15 cellular contexts compared by ENCODE assay signal in the genomic region with DNA sequence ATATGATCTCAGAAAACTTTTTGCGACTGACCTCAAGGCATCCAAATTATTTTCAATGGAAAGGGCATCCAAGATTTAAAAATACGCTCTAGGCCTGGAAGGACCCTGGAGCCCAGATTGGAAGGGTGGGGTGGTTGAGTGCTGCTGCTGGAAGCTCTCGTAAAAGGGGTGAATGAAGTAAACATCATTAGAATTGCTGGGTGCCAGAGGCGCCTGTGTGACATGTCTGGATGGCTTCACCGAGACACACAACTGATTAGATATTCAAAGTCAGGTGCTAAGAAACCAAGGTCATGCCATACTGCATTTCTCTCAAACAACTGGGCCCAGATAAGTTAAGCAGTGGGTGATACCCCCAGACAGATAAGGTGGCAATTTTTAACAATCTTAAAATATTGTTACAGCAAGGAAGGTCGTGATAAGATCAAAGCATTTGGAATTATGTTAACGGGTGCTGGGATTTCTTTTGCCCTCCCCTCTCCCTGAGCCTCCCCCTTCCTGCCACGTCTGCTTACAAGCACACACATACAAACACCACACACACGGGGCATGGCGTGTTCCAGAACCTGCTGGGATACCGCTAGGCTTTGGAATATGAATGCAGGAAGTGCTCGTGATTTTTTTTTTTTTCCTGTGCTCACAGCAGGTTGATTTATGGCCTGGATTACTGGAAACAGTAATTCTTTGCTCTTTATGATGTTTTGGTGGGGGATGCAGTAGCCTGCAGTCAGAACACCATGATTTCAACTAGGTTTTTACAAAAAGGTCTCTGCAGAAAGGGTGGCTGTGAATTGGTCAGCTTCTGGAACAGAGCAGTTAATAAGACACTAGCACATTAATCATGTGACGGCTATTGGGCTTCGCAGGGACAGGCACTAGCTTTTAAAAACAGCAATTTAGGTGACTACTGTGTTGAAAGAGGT.
DNase-seq lines count a peak whose midpoint lies in the region; ATAC-seq, FAIRE-seq and TF ChIP-seq lines count a peak whose summit lies in the region.
"Had no signal": no experiment of that assay in that cellular context is flagged by ENCODE, and none has a peak within 500 bp of the region (broad histone marks: within the 10 kb centered on the region; RNA-seq: fewer than 3 reads in every experiment).

No MANE protein-coding gene starts in this region.

- DNase-seq in A172 (ENCODE audit: low spot score) (peak; percentile 33), NCI-H2081 treated with DMSO at 0.1 percent for 48 hours (lab: John Stamatoyannopoulos, UW) (peak; percentile 28), epithelial cell of proximal tubule (ENCODE audit: low read depth) (peak; percentile 29), midbrain (lab: John Stamatoyannopoulos, UW) (peak; percentile 29), amniotic stem cell (lab: John Stamatoyannopoulos, UW) (no peak), GM10266 (ENCODE audit: extremely low spot score) (no peak), small intestine (no peak)
- DNase-seq: activated gamma-delta T cell; central memory CD4-positive, alpha-beta T cell; DMS 273 treated with DMSO at 0.1 percent for 48 hours; stimulated activated CD4-positive, alpha-beta T cell treated with anti-CD3 and anti-CD28 coated beads, Interleukin-12 subunit alpha, Interleukin-12 subunit beta, amount 100 ng/mL, for 4 hours; upper lobe of left lung had no signal

- FAIRE-seq in small intestine (lab: Jason Lieb, UNC) = no peak
- FAIRE-seq: GM12878 had no signal

- no peaks in the 10 kb centered on the region for H3K27me3 ChIP-seq in small intestine (ENCODE audit: control insufficient read depth in 2 of 2, insufficient read depth in 2 of 2, low read length in 2 of 2)
- H3K27me3 ChIP-seq: upper lobe of left lung had no signal

- no peaks in the 10 kb centered on the region for H3K4me1 ChIP-seq in small intestine (ENCODE audit: control insufficient read depth in 2 of 2, insufficient read depth in 1 of 2, low read depth in 1 of 2, low read length in 1 of 2)

- ATAC-seq in GM21515 (IDR thresholded peaks at IDR 0.05; ENCODE audit: unreplicated experiment) = no peak
- ATAC-seq: GM12878 had no signal

- no peaks in the 10 kb centered on the region for H3K9me3 ChIP-seq in small intestine (ENCODE audit: control insufficient read depth, low read depth)
- H3K9me3 ChIP-seq: upper lobe of left lung had no signal

- TF ChIP-seq CTCF in epithelial cell of proximal tubule (conservative IDR thresholded peaks at IDR 0.05; ENCODE audit: low read depth, low read length) = no peak
- no peak for TF ChIP-seq CTCF in GM10266 (IDR thresholded peaks at IDR 0.05; ENCODE audit: control insufficient read depth, insufficient read depth, low read depth, missing control alignments)

- H3K27ac ChIP-seq in small intestine (ENCODE audit: low read depth in 1 of 2, low read length in 1 of 2) = no peak overlapping the region
- H3K27ac ChIP-seq: HL-60, upper lobe of left lung had no signal

- peak overlapping the region; percentile 5 for H3K4me3 ChIP-seq in epithelial cell of proximal tubule (ENCODE audit: low read depth, low read length)
- H3K4me3 ChIP-seq in small intestine (ENCODE audit: low read depth in 1 of 2, low read length in 2 of 2) = no peak overlapping the region
- H3K4me3 ChIP-seq: GM12878, upper lobe of left lung had no signal

- 26 to 43% (median 29%) methylated on average over 14 of the region's 14 CpGs for WGBS in small intestine, 3 donors

- no peaks in the 10 kb centered on the region for H3K36me3 ChIP-seq in small intestine (ENCODE audit: control insufficient read depth in 2 of 2, insufficient read depth in 2 of 2, low read length in 2 of 2)
- H3K36me3 ChIP-seq: upper lobe of left lung had no signal

Comparison
In these comparisons a context has a peak if more than half of its experiments do, and no peak if none do; other contexts are left out.
1. DNase-seq: peak in A172 (single experiment), NCI-H2081 treated with DMSO at 0.1 percent for 48 hours (single experiment), epithelial cell of proximal tubule (single experiment) and midbrain (single experiment); none in amniotic stem cell (single experiment), GM10266 (single experiment) and small intestine (single experiment).